8 cellular contexts compared by ENCODE assay signal in the genomic region with DNA sequence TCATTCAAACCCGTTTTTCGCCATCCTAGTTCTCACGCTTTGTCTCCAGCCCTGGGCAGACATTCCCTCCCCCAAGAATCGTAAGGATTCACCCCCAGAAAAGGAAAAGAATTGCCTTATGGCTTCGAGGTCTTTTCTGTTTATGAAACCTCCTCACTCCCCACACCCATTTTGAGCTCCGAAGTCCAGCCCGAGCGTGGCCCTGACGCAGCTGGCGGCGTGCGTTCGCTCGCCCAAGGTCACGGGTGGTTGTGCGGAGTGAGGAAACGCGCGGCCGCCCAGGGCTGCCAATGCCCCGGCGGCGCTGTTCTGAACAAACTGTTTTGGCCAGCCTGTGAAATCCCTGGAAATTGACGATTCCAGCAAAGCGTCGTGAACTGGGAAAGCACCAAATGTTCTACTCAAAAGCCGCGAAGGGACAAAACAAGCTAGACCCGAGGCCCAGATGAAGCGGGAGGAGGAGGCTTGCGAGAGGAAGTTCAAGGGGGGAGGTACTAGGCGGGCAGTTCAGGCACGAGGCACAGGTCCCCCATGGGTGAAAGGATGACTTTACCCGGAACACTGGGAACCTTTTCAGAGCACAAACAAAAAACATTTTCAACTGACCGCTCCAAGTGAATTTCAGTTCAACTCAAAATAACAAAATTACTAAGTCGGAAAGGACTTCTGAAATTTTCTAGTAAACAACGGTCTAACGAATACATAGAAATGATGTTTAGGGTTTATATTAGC. TPM values are rescaled to one million over a fixed set of nuclear protein-coding genes. Genes with fewer than 3 reads are reported as not detected.
A peak's percentile ranks its signal among the peaks of the same experiment; 100 is the strongest.
DNase-seq lines count a peak whose midpoint lies in the region; ATAC-seq and TF ChIP-seq lines count a peak whose summit lies in the region.

No MANE protein-coding gene starts in this region.

- 4 to 7% methylated on average over 14 to 19 of the region's 38 CpGs for WGBS in gastroesophageal sphincter (ENCODE audit: low coverage in 1 of 2), 2 donors
- WGBS in stomach, 5 donors = 1 to 2% (median 2%) methylated on average over 34 to 38 of the region's 38 CpGs

- H3K4me1 Mint-ChIP-seq in activated naive CD4-positive, alpha-beta T cell treated with anti-CD3 and anti-CD28 coated beads, Interleukin-2, amount 10 ng/mL, durations not matched to agents 7 days and 5 days = peaks cover 38% of the 10 kb centered on the region
- peaks cover 36% of the 10 kb centered on the region for H3K4me1 Mint-ChIP-seq in neural crest cell

- intact Hi-C loops in stomach (cut with DNase I; ENCODE audit: low total_unique reads) = no loop called here

- TF ChIP-seq EP300 in gastroesophageal sphincter (IDR thresholded peaks at IDR 0.05) (peak; percentile 97), stomach (IDR thresholded peaks at IDR 0.05) (peak; percentile 99)

- H3K36me3 ChIP-seq in gastroesophageal sphincter = peaks cover 0 to 2% of the 10 kb centered on the region in 2 donors
- no peaks in the 10 kb centered on the region for H3K36me3 ChIP-seq in stomach

- in situ Hi-C loops in KBM-7 (cut with MboI; ENCODE audit: low pct_unique_long_range_greater_than_20kb, low sequenced_read_pairs) = no loop called here

- H3K4me3 ChIP-seq in gastroesophageal sphincter (peak overlapping the region; percentile 26 to 90), stomach (peak overlapping the region; percentile 71 to 95 (median 86))

- peak overlapping the region; percentile 89 for H3K27ac Mint-ChIP-seq in activated naive CD4-positive, alpha-beta T cell treated with anti-CD3 and anti-CD28 coated beads, Interleukin-2, amount 10 ng/mL, durations not matched to agents 7 days and 5 days
- H3K27ac Mint-ChIP-seq in neural crest cell (ENCODE audit: unreplicated experiment) = peak overlapping the region; percentile 98

- peak; percentile 27 for ATAC-seq in GM21576 (IDR thresholded peaks at IDR 0.05; ENCODE audit: unreplicated experiment)
- ATAC-seq in gastroesophageal sphincter = peak; percentile 82

- TF ChIP-seq POLR2A in gastroesophageal sphincter (IDR thresholded peaks at IDR 0.05) = no peak
- no peak for TF ChIP-seq POLR2A in stomach (IDR thresholded peaks at IDR 0.05)

- H3K36me3 Mint-ChIP-seq in activated naive CD4-positive, alpha-beta T cell treated with anti-CD3 and anti-CD28 coated beads, Interleukin-2, amount 10 ng/mL, durations not matched to agents 7 days and 5 days = peaks cover 19% of the 10 kb centered on the region
- H3K36me3 Mint-ChIP-seq in neural crest cell (ENCODE audit: low read depth) = peaks cover 11% of the 10 kb centered on the region

- H3K27me3 ChIP-seq in gastroesophageal sphincter (no peaks in the 10 kb centered on the region), stomach (no peaks in the 10 kb centered on the region)

- peak overlapping the region; percentile 94 to 100 (median 99) for H3K27ac ChIP-seq in gastroesophageal sphincter
- peak overlapping the region; percentile 99 to 100 (median 100) for H3K27ac ChIP-seq in stomach

- TF ChIP-seq CTCF in gastroesophageal sphincter (IDR thresholded peaks at IDR 0.05) (peak in 3 of 4 experiments; percentile 17 to 38 (median 33)), neural crest cell (conservative IDR thresholded peaks at IDR 0.05) (no peak), stomach (IDR thresholded peaks at IDR 0.05) (no peak)

- CTCF ChIA-PET in activated naive CD4-positive, alpha-beta T cell treated with anti-CD3 and anti-CD28 coated beads, Interleukin-2, amount 10 ng/mL, durations not matched to agents 7 days and 5 days (lab: Charles Lee) = no interaction called here

- peak; percentile 51 for DNase-seq in DMS114 treated with DMSO at 0.1 percent for 48 hours (lab: John Stamatoyannopoulos, UW; ENCODE audit: unreplicated experiment)
- peak; percentile 76 for DNase-seq in KBM-7
- DNase-seq in SHP77 treated with DMSO at 0.1 percent for 48 hours (lab: John Stamatoyannopoulos, UW) = peak; percentile 7
- DNase-seq in activated naive CD4-positive, alpha-beta T cell treated with anti-CD3 and anti-CD28 coated beads, Interleukin-2, amount 10 ng/mL, durations not matched to agents 7 days and 5 days = peak; percentile 67
- peak; percentile 57 for DNase-seq in neural crest cell (ENCODE audit: low read depth, low spot score)
- peak; percentile 85 for DNase-seq in stomach

- peak overlapping the region; percentile 86 for H3K4me3 Mint-ChIP-seq in activated naive CD4-positive, alpha-beta T cell treated with anti-CD3 and anti-CD28 coated beads, Interleukin-2, amount 10 ng/mL, durations not matched to agents 7 days and 5 days
- peak overlapping the region; percentile 92 for H3K4me3 Mint-ChIP-seq in neural crest cell

- H3K27me3 Mint-ChIP-seq in activated naive CD4-positive, alpha-beta T cell treated with anti-CD3 and anti-CD28 coated beads, Interleukin-2, amount 10 ng/mL, durations not matched to agents 7 days and 5 days = no peaks in the 10 kb centered on the region
- peaks cover 3% of the 10 kb centered on the region for H3K27me3 Mint-ChIP-seq in neural crest cell (ENCODE audit: low read depth)

- H3K9me3 Mint-ChIP-seq in activated naive CD4-positive, alpha-beta T cell treated with anti-CD3 and anti-CD28 coated beads, Interleukin-2, amount 10 ng/mL, durations not matched to agents 7 days and 5 days = no peaks in the 10 kb centered on the region
- H3K9me3 Mint-ChIP-seq in neural crest cell = no peaks in the 10 kb centered on the region

- H3K9me3 ChIP-seq in gastroesophageal sphincter (no peaks in the 10 kb centered on the region), stomach (no peaks in the 10 kb centered on the region)

- peaks cover 5 to 25% (median 7%) of the 10 kb centered on the region in 3 donors for H3K4me1 ChIP-seq in gastroesophageal sphincter
- H3K4me1 ChIP-seq in stomach = peaks cover 9 to 36% (median 22%) of the 10 kb centered on the region in 4 donors

RNA-seq across cellular contexts. Expression of a gene that starts 0.7 kb away (rescaled TPM):
- total RNA-seq in gastroesophageal sphincter (100 to 1,000 TPM; 124 to 488 (median 288) TPM), neural crest cell (194 and 201 TPM in 2 replicates), stomach (100 to 1,000 TPM; 190 to 644 (median 254) TPM)
- 100 to 1,000 TPM in 1 of 3 donors, 10 to 100 TPM in 2; 63.4 to 124 (median 83.9) TPM for polyA plus RNA-seq in stomach

Comparison
In these comparisons a context has a peak if more than half of its experiments do, and no peak if none do; other contexts are left out.
1. Peak in every context shown above with its lines: DNase-seq, ATAC-seq, H3K4me3 ChIP-seq and H3K27ac ChIP-seq.
2. DNase-seq: peak in every context shown above with its lines; median percentile 85 in stomach; 76 in KBM-7; 67 in activated naive CD4-positive, alpha-beta T cell treated with anti-CD3 and anti-CD28 coated beads, Interleukin-2, amount 10 ng/mL, durations not matched to agents 7 days and 5 days; 57 in neural crest cell; 51 in DMS114 treated with DMSO at 0.1 percent for 48 hours; 7 in SHP77 treated with DMSO at 0.1 percent for 48 hours.
3. CTCF ChIP-seq: peak in gastroesophageal sphincter (3 of 4); none in neural crest cell (single experiment) and stomach (0 of 7).